ENCODE assay signal across 8 cellular contexts in genomic region chr6:132830236-132830799, GRCh38. TPM values are rescaled to one million over a fixed set of nuclear protein-coding genes. Genes with fewer than 3 reads are reported as not detected.
DNase-seq lines count a peak whose midpoint lies in the region; ATAC-seq and TF ChIP-seq lines count a peak whose summit lies in the region.

No MANE protein-coding gene starts in this region.

- no peaks in the 10 kb centered on the region for H3K4me1 ChIP-seq in heart right ventricle
- no peaks in the 10 kb centered on the region for H3K4me1 ChIP-seq in right atrium auricular region
- no peaks in the 10 kb centered on the region for H3K4me1 ChIP-seq in psoas muscle

- H3K4me3 ChIP-seq in heart right ventricle (no peak overlapping the region), right atrium auricular region (no peak overlapping the region), psoas muscle (no peak overlapping the region)

- no peak overlapping the region for H3K4me3 Mint-ChIP-seq in activated naive CD8-positive, alpha-beta T cell treated with anti-CD3 and anti-CD28 coated beads, Interleukin-2, amount 50 U/mL, for 24 hours

- WGBS in heart right ventricle, 2 donors: 47 to 49% methylated on average over 3 of the region's 3 CpGs
- WGBS in psoas muscle, 3 donors: 33 to 40% (median 34%) methylated on average over 3 of the region's 3 CpGs

- H3K36me3 Mint-ChIP-seq in activated naive CD8-positive, alpha-beta T cell treated with anti-CD3 and anti-CD28 coated beads, Interleukin-2, amount 50 U/mL, for 24 hours (ENCODE audit: low read depth): no peaks in the 10 kb centered on the region

- no peaks in the 10 kb centered on the region for H3K4me1 Mint-ChIP-seq in activated naive CD8-positive, alpha-beta T cell treated with anti-CD3 and anti-CD28 coated beads, Interleukin-2, amount 50 U/mL, for 24 hours

- intact Hi-C loops in heart right ventricle (cut with DNase I) (loop anchor here in 9 of 10 donors (2.0 to 10.0 kb wide), 7 partner anchors 682 to 1084 kb away; no protein-coding TSS in a partner anchor), psoas muscle (cut with DNase I) (loop anchor here in 1 of 2 donors (2.0 to 5.0 kb wide), 2 partner anchors 132 to 722 kb away; no protein-coding TSS in a partner anchor)

- H3K9me3 ChIP-seq in heart right ventricle (no peaks in the 10 kb centered on the region), right atrium auricular region (no peaks in the 10 kb centered on the region), psoas muscle (no peaks in the 10 kb centered on the region)

- DNase-seq in heart right ventricle: peak in 1 of 2 donors; percentile 9
- DNase-seq in right atrium auricular region (ENCODE audit: low spot score): no peak
- peak; percentile 47 to 80 for DNase-seq in NCI-H524 (lab: John Stamatoyannopoulos, UW)
- DNase-seq in dermis microvascular lymphatic vessel endothelial cell (ENCODE audit: low read depth in 2 of 2): peak; percentile 15 to 33
- no peak for DNase-seq in psoas muscle
- DNase-seq in activated naive CD8-positive, alpha-beta T cell treated with anti-CD3 and anti-CD28 coated beads, Interleukin-2, amount 50 U/mL, for 24 hours: no peak

- no peaks in the 10 kb centered on the region for H3K9me3 Mint-ChIP-seq in activated naive CD8-positive, alpha-beta T cell treated with anti-CD3 and anti-CD28 coated beads, Interleukin-2, amount 50 U/mL, for 24 hours

- no peaks in the 10 kb centered on the region for H3K27me3 Mint-ChIP-seq in activated naive CD8-positive, alpha-beta T cell treated with anti-CD3 and anti-CD28 coated beads, Interleukin-2, amount 50 U/mL, for 24 hours

- H3K36me3 ChIP-seq in heart right ventricle (no peaks in the 10 kb centered on the region), right atrium auricular region (no peaks in the 10 kb centered on the region), psoas muscle (ENCODE audit: insufficient read depth in 1 of 2, low read depth in 1 of 2) (no peaks in the 10 kb centered on the region)

- no peaks in the 10 kb centered on the region for H3K27me3 ChIP-seq in heart right ventricle
- H3K27me3 ChIP-seq in right atrium auricular region: no peaks in the 10 kb centered on the region
- no peaks in the 10 kb centered on the region for H3K27me3 ChIP-seq in psoas muscle (ENCODE audit: insufficient read depth in 3 of 3, low read length in 2 of 3)

- no peak overlapping the region for H3K27ac Mint-ChIP-seq in activated naive CD8-positive, alpha-beta T cell treated with anti-CD3 and anti-CD28 coated beads, Interleukin-2, amount 50 U/mL, for 24 hours

- ATAC-seq in heart right ventricle (peak in 1 of 8 donors; percentile 57), psoas muscle (peak; percentile 47 to 64 (median 54)), HG02852 (IDR thresholded peaks at IDR 0.05; ENCODE audit: unreplicated experiment) (no peak), HG03342 (IDR thresholded peaks at IDR 0.05; ENCODE audit: unreplicated experiment) (no peak)
- ATAC-seq in activated naive CD8-positive, alpha-beta T cell treated with anti-CD3 and anti-CD28 coated beads, Interleukin-2, amount 50 U/mL, for 24 hours: no peak

- TF ChIP-seq CTCF in heart right ventricle (IDR thresholded peaks at IDR 0.05) (peak in 7 of 9 donors; percentile 33 to 62 (median 58)), right atrium auricular region (IDR thresholded peaks at IDR 0.05) (peak in 1 of 2 donors; percentile 60), psoas muscle (IDR thresholded peaks at IDR 0.05) (peak; percentile 59)

- H3K27ac ChIP-seq in heart right ventricle (no peak overlapping the region), right atrium auricular region (no peak overlapping the region), psoas muscle (no peak overlapping the region)

RNA-seq across cellular contexts. Expression of gene RPS12, which starts 15.9 kb away (rescaled TPM):
- total RNA-seq in heart right ventricle (100 to 1,000 TPM; 403 to 686 (median 439) TPM), right atrium auricular region (1,000 to 10,000 TPM in 1 of 2 donors, 100 to 1,000 TPM in 1; 609 to 1,510 TPM), dermis microvascular lymphatic vessel endothelial cell (1,444 and 1,816 TPM in 2 replicates), psoas muscle (100 to 1,000 TPM; 426 to 649 (median 594) TPM)
- polyA plus RNA-seq in heart right ventricle (1,000 to 10,000 TPM in 1 of 2 donors, 100 to 1,000 TPM in 1; 335 to 2,223 TPM), psoas muscle (1,000 to 10,000 TPM; 1,487 to 2,233 (median 1,787) TPM)

RNA-seq across cellular contexts. Expression of gene SLC18B1, which starts 31.9 kb away (rescaled TPM):
- total RNA-seq in heart right ventricle (1 to 10 TPM; 1.7 to 5.5 (median 2.4) TPM), right atrium auricular region (1 to 10 TPM; 3.2 to 3.9 TPM), dermis microvascular lymphatic vessel endothelial cell (8.3 and 12.4 TPM in 2 replicates), psoas muscle (1 to 10 TPM in 2 of 4 donors, under 1 TPM in 2; 0.69 to 2.2 (median 1.3) TPM)
- polyA plus RNA-seq in heart right ventricle (1 to 10 TPM; 2.3 to 8.3 TPM), psoas muscle (1 to 10 TPM; 1.1 to 2.0 (median 1.3) TPM)

Comparison
In these comparisons a context has a peak if more than half of its experiments do, and no peak if none do; other contexts are left out.
1. ATAC-seq: peak in psoas muscle (4 of 4); none in HG02852 (single experiment), HG03342 (single experiment) and activated naive CD8-positive, alpha-beta T cell treated with anti-CD3 and anti-CD28 coated beads, Interleukin-2, amount 50 U/mL, for 24 hours (single experiment).
2. DNase-seq: peak in NCI-H524 (2 of 2) and dermis microvascular lymphatic vessel endothelial cell (2 of 2); none in right atrium auricular region (single experiment), psoas muscle (0 of 2) and activated naive CD8-positive, alpha-beta T cell treated with anti-CD3 and anti-CD28 coated beads, Interleukin-2, amount 50 U/mL, for 24 hours (single experiment).